24 cellular contexts compared by ENCODE assay signal in the genomic region with DNA sequence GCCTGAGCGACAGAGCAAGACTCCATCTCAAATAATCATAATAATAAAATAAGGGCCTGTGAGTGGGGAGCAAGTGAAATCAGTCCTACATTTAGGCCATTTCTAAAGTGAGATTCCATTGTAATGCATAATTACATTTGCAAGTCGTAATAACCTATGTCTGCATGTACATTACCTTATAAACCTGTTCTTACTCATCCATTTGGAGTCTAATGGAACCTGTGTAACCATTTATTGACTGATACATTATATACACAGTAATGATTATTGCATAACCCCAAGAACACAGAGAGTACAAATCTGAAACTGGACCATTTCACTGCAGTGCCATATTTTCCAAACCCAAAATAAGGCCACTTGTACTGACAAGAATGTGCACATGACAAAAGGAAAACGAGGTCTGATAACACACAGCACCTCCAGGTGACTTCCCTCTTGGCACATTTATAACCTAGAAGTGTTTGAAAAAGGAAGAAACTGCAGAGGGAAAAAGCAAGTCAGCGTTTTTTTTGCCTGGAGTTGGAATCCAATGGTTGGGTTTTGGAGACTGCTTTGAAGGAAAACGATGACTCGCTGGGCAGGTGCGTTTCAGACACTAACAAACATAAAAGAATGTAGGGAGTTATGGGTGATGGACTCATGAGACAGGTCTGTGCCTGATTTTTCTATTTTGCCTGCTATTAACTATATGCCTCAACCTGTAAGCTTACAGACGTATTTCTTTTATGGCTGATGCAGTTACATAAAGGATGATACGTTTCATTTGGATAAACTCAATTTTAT.
A peak's percentile ranks its signal among the peaks of the same experiment; 100 is the strongest.
DNase-seq lines count a peak whose midpoint lies in the region; ATAC-seq and TF ChIP-seq lines count a peak whose summit lies in the region.
"Had no signal": no experiment of that assay in that cellular context is flagged by ENCODE, and none has a peak within 500 bp of the region (broad histone marks: within the 10 kb centered on the region; RNA-seq: fewer than 3 reads in every experiment).

No MANE protein-coding gene starts in this region.

- H3K4me1 ChIP-seq in transverse colon = peaks cover 0 to 7% (median 2%) of the 10 kb centered on the region in 4 donors
- H3K4me1 ChIP-seq: breast epithelium had no signal

- CTCF ChIA-PET in WTC11 (lab: Charles Lee) = interaction anchor here (0.7 to 1.6 kb wide), 4 partner anchors 62 to 256 kb away, joined by 3 to 8 read pairs (median 4); no protein-coding TSS in a partner anchor

- no peak for ATAC-seq in WTC11
- ATAC-seq: CD8-positive, alpha-beta T cell; Panc1 had no signal

- no peak for TF ChIP-seq CTCF in WTC11 (IDR thresholded peaks at IDR 0.05)
- no peak for TF ChIP-seq CTCF in transverse colon (IDR thresholded peaks at IDR 0.05)

- no peaks in the 10 kb centered on the region for H3K36me3 Mint-ChIP-seq in WTC11
- H3K36me3 Mint-ChIP-seq: CD8-positive, alpha-beta T cell; neural progenitor cell had no signal

- no peak for TF ChIP-seq POLR2A in transverse colon (IDR thresholded peaks at IDR 0.05)

- TF ChIP-seq EP300 in transverse colon (IDR thresholded peaks at IDR 0.05; ENCODE audit: low read depth) = no peak

- H3K4me1 Mint-ChIP-seq in WTC11 = peaks cover 35% of the 10 kb centered on the region

- 0 out of 2 replicates have a peak overlapping the region, but pooled peaks have one; percentile 19 for H3K27ac Mint-ChIP-seq in WTC11
- H3K27ac Mint-ChIP-seq: activated T-cell treated with anti-CD3 and anti-CD28 coated beads, Interleukin-2, amount 50 U/mL, for 24 hours; CD8-positive, alpha-beta T cell; neural progenitor cell; T-helper 1 cell treated with Interleukin-12 subunit alpha and Interleukin-12 subunit beta and Interleukin-4 antibody, amounts not matched to agents 30 μg/mL and 1 μg/mL, for 36 hours had no signal

- no peak overlapping the region for H3K27ac ChIP-seq in transverse colon
- H3K27ac ChIP-seq: breast epithelium, neural progenitor cell, stomach had no signal

- POLR2A ChIA-PET in WTC11 (lab: Charles Lee) = no interaction called here

- H3K4me3 Mint-ChIP-seq in WTC11 = no peak overlapping the region
- H3K4me3 Mint-ChIP-seq: activated T-cell treated with anti-CD3 and anti-CD28 coated beads, Interleukin-2, amount 50 U/mL, for 24 hours; CD8-positive, alpha-beta T cell; neural progenitor cell; T-helper 1 cell treated with Interleukin-12 subunit alpha and Interleukin-12 subunit beta and Interleukin-4 antibody, amounts not matched to agents 30 μg/mL and 1 μg/mL, for 36 hours had no signal

- 58% methylated on average over 8 to 9 of the region's 9 CpGs for WGBS in transverse colon (ENCODE audit: low coverage in 1 of 2), 2 donors

- no peaks in the 10 kb centered on the region for H3K9me3 Mint-ChIP-seq in WTC11
- H3K9me3 Mint-ChIP-seq: activated T-cell treated with anti-CD3 and anti-CD28 coated beads, Interleukin-2, amount 50 U/mL, for 24 hours; CD8-positive, alpha-beta T cell; neural progenitor cell; T-helper 1 cell treated with Interleukin-12 subunit alpha and Interleukin-12 subunit beta and Interleukin-4 antibody, amounts not matched to agents 30 μg/mL and 1 μg/mL, for 36 hours had no signal

- H3K36me3 ChIP-seq in transverse colon = no peaks in the 10 kb centered on the region
- H3K36me3 ChIP-seq: breast epithelium, neural progenitor cell, stomach had no signal

- no peaks in the 10 kb centered on the region for H3K9me3 ChIP-seq in transverse colon
- H3K9me3 ChIP-seq: breast epithelium, stomach had no signal

- H3K4me3 ChIP-seq in transverse colon = no peak overlapping the region
- H3K4me3 ChIP-seq: breast epithelium, neural progenitor cell, stomach had no signal

- H3K27me3 ChIP-seq in transverse colon = peaks cover 1% of the 10 kb centered on the region
- H3K27me3 ChIP-seq: breast epithelium, neural progenitor cell, stomach had no signal

- DNase-seq in ELR (ENCODE audit: low read depth) (peak; percentile 40), LoVo (ENCODE audit: low spot score) (peak; percentile 15), WTC11 (ENCODE audit: low spot score) (no peak), glomerular visceral epithelial cell (ENCODE audit: extremely low spot score) (peak; percentile 45), NCI-H345 (lab: John Stamatoyannopoulos, UW) (no peak), transverse colon (no peak)
- no peak for DNase-seq in stimulated activated CD4-positive, alpha-beta T cell treated with anti-CD3 and anti-CD28 coated beads, Interleukin-2, amount 100 ng/mL, for 48 hours
- DNase-seq: activated CD4-positive, alpha-beta T cell treated with anti-CD3 and anti-CD28 coated beads for 4 hours; activated T-cell treated with anti-CD3 and anti-CD28 coated beads, Interleukin-2, amount 50 U/mL, for 24 hours; AML-193; CD8-positive, alpha-beta T cell; effector memory CD4-positive, alpha-beta T cell; GF-D8; GOT3; Karpas-422; NCI-H1930; NCI-H446 treated with DMSO at 0.1 percent for 48 hours; NK-92 treated with Interleukin-12 subunit alpha and Interleukin-12 subunit beta, amount 100 ng/mL, for 24 hours; stimulated activated CD8-positive, alpha-beta memory T cell treated with anti-CD3 and anti-CD28 coated beads, Interleukin-4, amount 100 ng/mL, for 48 hours; stomach had no signal

- in situ Hi-C loops in transverse colon (cut with MboI; ENCODE audit: low pct_ligation_motif_present in 1 of 4, low pct_unique_long_range_greater_than_20kb in 1 of 4, low sequenced_read_pairs in 3 of 4) = no loop called here

- no peaks in the 10 kb centered on the region for H3K27me3 Mint-ChIP-seq in WTC11 (ENCODE audit: low read depth)

- intact Hi-C loops in transverse colon (cut with DNase I; ENCODE audit: low total_unique reads) = loop anchor here (2.0 kb wide), 1 partner anchor 109 kb away; no protein-coding TSS in a partner anchor

TF ChIP-seq in WTC11, 78 proteins besides CTCF, POLR2A, EP300 and RAD21 (continues in another document):
- TF ChIP-seq ZNF671 (CRISPR knock-in tag; IDR thresholded peaks at IDR 0.05) = no peak
- TF ChIP-seq, protein P1, sequence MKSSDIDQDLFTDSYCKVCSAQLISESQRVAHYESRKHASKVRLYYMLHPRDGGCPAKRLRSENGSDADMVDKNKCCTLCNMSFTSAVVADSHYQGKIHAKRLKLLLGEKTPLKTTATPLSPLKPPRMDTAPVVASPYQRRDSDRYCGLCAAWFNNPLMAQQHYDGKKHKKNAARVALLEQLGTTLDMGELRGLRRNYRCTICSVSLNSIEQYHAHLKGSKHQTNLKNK (CRISPR knock-in tag; IDR thresholded peaks at IDR 0.05) = no peak
- TF ChIP-seq, protein P2, sequence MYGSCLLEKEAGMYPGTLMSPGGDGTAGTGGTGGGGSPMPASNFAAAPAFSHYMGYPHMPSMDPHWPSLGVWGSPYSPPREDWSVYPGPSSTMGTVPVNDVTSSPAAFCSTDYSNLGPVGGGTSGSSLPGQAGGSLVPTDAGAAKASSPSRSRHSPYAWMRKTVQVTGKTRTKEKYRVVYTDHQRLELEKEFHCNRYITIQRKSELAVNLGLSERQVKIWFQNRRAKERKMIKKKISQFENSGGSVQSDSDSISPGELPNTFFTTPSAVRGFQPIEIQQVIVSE (CRISPR knock-in tag; IDR thresholded peaks at IDR 0.05; ENCODE audit: borderline replicate concordance) = no peak
- TF ChIP-seq, protein P3, sequence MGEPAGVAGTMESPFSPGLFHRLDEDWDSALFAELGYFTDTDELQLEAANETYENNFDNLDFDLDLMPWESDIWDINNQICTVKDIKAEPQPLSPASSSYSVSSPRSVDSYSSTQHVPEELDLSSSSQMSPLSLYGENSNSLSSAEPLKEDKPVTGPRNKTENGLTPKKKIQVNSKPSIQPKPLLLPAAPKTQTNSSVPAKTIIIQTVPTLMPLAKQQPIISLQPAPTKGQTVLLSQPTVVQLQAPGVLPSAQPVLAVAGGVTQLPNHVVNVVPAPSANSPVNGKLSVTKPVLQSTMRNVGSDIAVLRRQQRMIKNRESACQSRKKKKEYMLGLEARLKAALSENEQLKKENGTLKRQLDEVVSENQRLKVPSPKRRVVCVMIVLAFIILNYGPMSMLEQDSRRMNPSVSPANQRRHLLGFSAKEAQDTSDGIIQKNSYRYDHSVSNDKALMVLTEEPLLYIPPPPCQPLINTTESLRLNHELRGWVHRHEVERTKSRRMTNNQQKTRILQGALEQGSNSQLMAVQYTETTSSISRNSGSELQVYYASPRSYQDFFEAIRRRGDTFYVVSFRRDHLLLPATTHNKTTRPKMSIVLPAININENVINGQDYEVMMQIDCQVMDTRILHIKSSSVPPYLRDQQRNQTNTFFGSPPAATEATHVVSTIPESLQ (CRISPR knock-in tag; IDR thresholded peaks at IDR 0.05) = no peak
- TF ChIP-seq, protein P4, sequence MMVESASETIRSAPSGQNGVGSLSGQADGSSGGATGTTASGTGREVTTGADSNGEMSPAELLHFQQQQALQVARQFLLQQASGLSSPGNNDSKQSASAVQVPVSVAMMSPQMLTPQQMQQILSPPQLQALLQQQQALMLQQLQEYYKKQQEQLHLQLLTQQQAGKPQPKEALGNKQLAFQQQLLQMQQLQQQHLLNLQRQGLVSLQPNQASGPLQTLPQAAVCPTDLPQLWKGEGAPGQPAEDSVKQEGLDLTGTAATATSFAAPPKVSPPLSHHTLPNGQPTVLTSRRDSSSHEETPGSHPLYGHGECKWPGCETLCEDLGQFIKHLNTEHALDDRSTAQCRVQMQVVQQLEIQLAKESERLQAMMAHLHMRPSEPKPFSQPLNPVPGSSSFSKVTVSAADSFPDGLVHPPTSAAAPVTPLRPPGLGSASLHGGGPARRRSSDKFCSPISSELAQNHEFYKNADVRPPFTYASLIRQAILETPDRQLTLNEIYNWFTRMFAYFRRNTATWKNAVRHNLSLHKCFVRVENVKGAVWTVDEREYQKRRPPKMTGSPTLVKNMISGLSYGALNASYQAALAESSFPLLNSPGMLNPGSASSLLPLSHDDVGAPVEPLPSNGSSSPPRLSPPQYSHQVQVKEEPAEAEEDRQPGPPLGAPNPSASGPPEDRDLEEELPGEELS (CRISPR knock-in tag; IDR thresholded peaks at IDR 0.05) = no peak
- no peak for TF ChIP-seq MXD4 (CRISPR knock-in tag; IDR thresholded peaks at IDR 0.05; ENCODE audit: borderline replicate concordance)

Comparison
In these comparisons a context has a peak if more than half of its experiments do, and no peak if none do; other contexts are left out.
1. DNase-seq: peak in ELR (single experiment), LoVo (single experiment) and glomerular visceral epithelial cell (single experiment); none in WTC11 (single experiment), stimulated activated CD4-positive, alpha-beta T cell treated with anti-CD3 and anti-CD28 coated beads, Interleukin-2, amount 100 ng/mL, for 48 hours (0 of 2), NCI-H345 (single experiment) and transverse colon (single experiment).